1 cellular context compared by ENCODE assay signal in genomic region chr14:34980337-34980900, GRCh38.
TF ChIP-seq lines count a peak whose summit lies in the region.

No MANE protein-coding gene starts in this region.

TF ChIP-seq in H1, 55 proteins besides CTCF, POLR2A, EP300 and RAD21:
- no peak for TF ChIP-seq RFX5 (IDR thresholded peaks at IDR 0.05; ENCODE audit: borderline replicate concordance, low read depth, low read length)
- no peak for TF ChIP-seq YY1 (IDR thresholded peaks at IDR 0.05; ENCODE audit: low read depth, low read length)
- no peak for TF ChIP-seq NRF1 (IDR thresholded peaks at IDR 0.05; ENCODE audit: low read depth, low read length)
- no peak for TF ChIP-seq NANOG (IDR thresholded peaks at IDR 0.05; ENCODE audit: insufficient read depth, low read depth, low read length, poor library complexity, severe bottlenecking)
- TF ChIP-seq TAF1 (IDR thresholded peaks at IDR 0.05; ENCODE audit: low read depth, low read length), result no peak
- no peak for TF ChIP-seq SP4 (IDR thresholded peaks at IDR 0.05; ENCODE audit: low read length)
